ENCODE assay signal across 8 cellular contexts in genomic region chr7:134641981-134642380, GRCh38. TPM values are rescaled to one million over a fixed set of nuclear protein-coding genes. Genes with fewer than 3 reads are reported as not detected.
DNase-seq lines count a peak whose midpoint lies in the region; ATAC-seq, FAIRE-seq and TF ChIP-seq lines count a peak whose summit lies in the region.
"Not testable (repeated sequence)": the region's sequence is repeated elsewhere in the genome, so short reads cannot be mapped to it uniquely, and the experiment has no call there.

No MANE protein-coding gene starts in this region.

- not testable (repeated sequence) for H3K27me3 Mint-ChIP-seq in CD8-positive, alpha-beta T cell (ENCODE audit: low read depth); activated CD4-positive, alpha-beta T cell treated with anti-CD3 and anti-CD28 coated beads for 36 hours; activated CD8-positive, alpha-beta memory T cell treated with anti-CD3 and anti-CD28 coated beads, Interleukin-2, amount 10 ng/mL, durations not matched to agents 7 days and 5 days; activated naive CD4-positive, alpha-beta T cell treated with anti-CD3 and anti-CD28 coated beads, Interleukin-2, amount 10 ng/mL, durations not matched to agents 7 days and 5 days; natural killer cell treated with Interleukin-12 subunit alpha and Interleukin-12 subunit beta and Interleukin-15 and Interleukin-18, amount 100 ng/mL, for 72 hours

- H3K27me3 ChIP-seq in CD8-positive, alpha-beta T cell (ENCODE audit: insufficient read depth, low read length); K562 (ENCODE audit: control insufficient read depth in 2 of 2, insufficient read depth in 2 of 2, low read length in 2 of 2): not testable (repeated sequence)

- H3K4me1 ChIP-seq in CD8-positive, alpha-beta T cell (ENCODE audit: insufficient read depth, low read length) = peaks cover 24% of the 10 kb centered on the region
- peaks cover 0 to 14% of the 10 kb centered on the region in 2 experiments; a peak in 2 of 5 replicates for H3K4me1 ChIP-seq in K562 (replicated peaks in 1 of 2; ENCODE audit: control insufficient read depth in 2 of 2, insufficient read depth in 2 of 2, low read length in 2 of 2)

- not testable (repeated sequence) for H3K4me3 Mint-ChIP-seq in CD8-positive, alpha-beta T cell; activated CD4-positive, alpha-beta T cell treated with anti-CD3 and anti-CD28 coated beads for 36 hours; activated CD8-positive, alpha-beta memory T cell treated with anti-CD3 and anti-CD28 coated beads, Interleukin-2, amount 10 ng/mL, durations not matched to agents 7 days and 5 days; activated naive CD4-positive, alpha-beta T cell treated with anti-CD3 and anti-CD28 coated beads, Interleukin-2, amount 10 ng/mL, durations not matched to agents 7 days and 5 days
- peak overlapping the region; percentile 85 for H3K4me3 Mint-ChIP-seq in natural killer cell treated with Interleukin-12 subunit alpha and Interleukin-12 subunit beta and Interleukin-15 and Interleukin-18, amount 100 ng/mL, for 72 hours

- intact Hi-C loops in CD8-positive, alpha-beta T cell (cut with DNase I, micrococcal nuclease); activated CD4-positive, alpha-beta T cell treated with anti-CD3 and anti-CD28 coated beads for 36 hours (cut with DNase I, micrococcal nuclease): not testable (repeated sequence)
- intact Hi-C loops in K562 (cut with micrococcal nuclease) = loop anchor here (10.0 kb wide), 1 partner anchor 1023 kb away; the partner anchor contains the start of gene STMP1

- H3K9me3 Mint-ChIP-seq in CD8-positive, alpha-beta T cell; activated CD4-positive, alpha-beta T cell treated with anti-CD3 and anti-CD28 coated beads for 36 hours (ENCODE audit: low read depth); activated CD8-positive, alpha-beta memory T cell treated with anti-CD3 and anti-CD28 coated beads, Interleukin-2, amount 10 ng/mL, durations not matched to agents 7 days and 5 days (ENCODE audit: low read depth); activated naive CD4-positive, alpha-beta T cell treated with anti-CD3 and anti-CD28 coated beads, Interleukin-2, amount 10 ng/mL, durations not matched to agents 7 days and 5 days: not testable (repeated sequence)
- H3K9me3 Mint-ChIP-seq in natural killer cell treated with Interleukin-12 subunit alpha and Interleukin-12 subunit beta and Interleukin-15 and Interleukin-18, amount 100 ng/mL, for 72 hours = peaks cover 10% of the 10 kb centered on the region

- H3K27ac ChIP-seq in CD8-positive, alpha-beta T cell (ENCODE audit: low read depth, low read length); K562 (ENCODE audit: extremely low read depth, low read depth, low read length): not testable (repeated sequence)

- peaks cover 12% of the 10 kb centered on the region; the same call in 2 of the 3 replicates for H3K79me2 ChIP-seq in K562 (ENCODE audit: control insufficient read depth, insufficient read depth, low read length)

- not testable (repeated sequence) for H3K4me2 ChIP-seq in K562 (ENCODE audit: insufficient read depth, low read length)

- FAIRE-seq in K562 (lab: Jason Lieb, UNC) = not testable (repeated sequence)

- not testable (repeated sequence) for TF ChIP-seq EP300 in K562 (IDR thresholded peaks at IDR 0.05; ENCODE audit: low read length)

- not testable (repeated sequence) for ATAC-seq in CD8-positive, alpha-beta T cell; activated CD4-positive, alpha-beta T cell treated with anti-CD3 and anti-CD28 coated beads for 36 hours; activated CD8-positive, alpha-beta memory T cell treated with anti-CD3 and anti-CD28 coated beads, Interleukin-2, amount 10 ng/mL, durations not matched to agents 7 days and 5 days; K562; natural killer cell treated with Interleukin-12 subunit alpha and Interleukin-12 subunit beta and Interleukin-15 and Interleukin-18, amount 100 ng/mL, for 72 hours

- not testable (repeated sequence) for H3K4me3 ChIP-seq in CD8-positive, alpha-beta T cell (ENCODE audit: low read depth, low read length); K562

- not testable (repeated sequence) for TF ChIP-seq POLR2A in K562 (conservative IDR thresholded peaks at IDR 0.05); erythroblast (IDR thresholded peaks at IDR 0.05; ENCODE audit: low read length)

- POLR2A ChIA-PET in CD8-positive, alpha-beta T cell (lab: Charles Lee); activated CD4-positive, alpha-beta T cell treated with anti-CD3 and anti-CD28 coated beads for 36 hours (lab: Charles Lee): not testable (repeated sequence)
- POLR2A ChIA-PET in K562 (lab: Yijun Ruan, JAX) = interaction anchor here (0.6 kb wide), 1 partner anchor 257 kb away, joined by 4 read pairs; no protein-coding TSS in a partner anchor

- BruUV-seq in K562 (replicated peaks; lab: Mats Ljungman, UMichigan) = not testable (repeated sequence)

- in situ Hi-C loops in K562 (cut with MboI) = not testable (repeated sequence)

- H3K27ac Mint-ChIP-seq in CD8-positive, alpha-beta T cell = peak overlapping the region; percentile 53
- peak overlapping the region; percentile 42 for H3K27ac Mint-ChIP-seq in activated CD4-positive, alpha-beta T cell treated with anti-CD3 and anti-CD28 coated beads for 36 hours
- peak overlapping the region; percentile 69 for H3K27ac Mint-ChIP-seq in activated CD8-positive, alpha-beta memory T cell treated with anti-CD3 and anti-CD28 coated beads, Interleukin-2, amount 10 ng/mL, durations not matched to agents 7 days and 5 days
- H3K27ac Mint-ChIP-seq in activated naive CD4-positive, alpha-beta T cell treated with anti-CD3 and anti-CD28 coated beads, Interleukin-2, amount 10 ng/mL, durations not matched to agents 7 days and 5 days = peak overlapping the region; percentile 6
- not testable (repeated sequence) for H3K27ac Mint-ChIP-seq in natural killer cell treated with Interleukin-12 subunit alpha and Interleukin-12 subunit beta and Interleukin-15 and Interleukin-18, amount 100 ng/mL, for 72 hours

- TF ChIP-seq RAD21 in K562 (CRISPR knock-in tag; conservative IDR thresholded peaks at IDR 0.05 in 1 of 2, IDR thresholded peaks at IDR 0.05 in 1 of 2) = not testable (repeated sequence)

- not testable (repeated sequence) for H3K9me1 ChIP-seq in K562 (ENCODE audit: control insufficient read depth, insufficient read depth, low read length)

- not testable (repeated sequence) for H3K36me3 ChIP-seq in CD8-positive, alpha-beta T cell (ENCODE audit: insufficient read depth, low read length); K562 (ENCODE audit: control insufficient read depth, insufficient read depth, low read length)

- not testable (repeated sequence) for H2AFZ ChIP-seq in K562 (ENCODE audit: low read depth, low read length)

- DNase-seq in CD8-positive, alpha-beta T cell; activated CD4-positive, alpha-beta T cell treated with anti-CD3 and anti-CD28 coated beads for 36 hours; activated CD8-positive, alpha-beta memory T cell treated with anti-CD3 and anti-CD28 coated beads, Interleukin-2, amount 10 ng/mL, durations not matched to agents 7 days and 5 days; activated naive CD4-positive, alpha-beta T cell treated with anti-CD3 and anti-CD28 coated beads, Interleukin-2, amount 10 ng/mL, durations not matched to agents 7 days and 5 days; K562 (ENCODE audit: extremely low read depth in 1 of 4, low spot score in 3 of 4); natural killer cell treated with Interleukin-12 subunit alpha and Interleukin-12 subunit beta and Interleukin-15 and Interleukin-18, amount 100 ng/mL, for 72 hours (ENCODE audit: low spot score): not testable (repeated sequence)
- DNase-seq in MV-4-11 (lab: John Stamatoyannopoulos, UW) (peak; percentile 1), erythroblast (lab: John Stamatoyannopoulos, UW) (peak; percentile 34 to 40)

- TF ChIP-seq CTCF in CD8-positive, alpha-beta T cell (IDR thresholded peaks at IDR 0.05); K562 (IDR thresholded peaks at IDR 0.05 in 2 of 3, conservative IDR thresholded peaks at IDR 0.05 in 1 of 3; ENCODE audit: insufficient read depth in 2 of 3, low read depth in 1 of 3, low read length in 3 of 3): not testable (repeated sequence)

- not testable (repeated sequence) for H3K9ac ChIP-seq in K562 (ENCODE audit: insufficient read depth in 1 of 2, low read depth in 2 of 2, low read length in 2 of 2)

- peaks cover 25% of the 10 kb centered on the region for H3K4me1 Mint-ChIP-seq in CD8-positive, alpha-beta T cell (ENCODE audit: low read depth)
- peaks cover 47% of the 10 kb centered on the region for H3K4me1 Mint-ChIP-seq in activated CD4-positive, alpha-beta T cell treated with anti-CD3 and anti-CD28 coated beads for 36 hours
- H3K4me1 Mint-ChIP-seq in activated CD8-positive, alpha-beta memory T cell treated with anti-CD3 and anti-CD28 coated beads, Interleukin-2, amount 10 ng/mL, durations not matched to agents 7 days and 5 days = peaks cover 39% of the 10 kb centered on the region
- peaks cover 43% of the 10 kb centered on the region for H3K4me1 Mint-ChIP-seq in activated naive CD4-positive, alpha-beta T cell treated with anti-CD3 and anti-CD28 coated beads, Interleukin-2, amount 10 ng/mL, durations not matched to agents 7 days and 5 days
- peaks cover 41 to 42% of the 10 kb centered on the region in 2 donors for H3K4me1 Mint-ChIP-seq in natural killer cell treated with Interleukin-12 subunit alpha and Interleukin-12 subunit beta and Interleukin-15 and Interleukin-18, amount 100 ng/mL, for 72 hours (ENCODE audit: low read depth in 2 of 2)

- H4K20me1 ChIP-seq in K562 (replicated peaks; ENCODE audit: control insufficient read depth, insufficient read depth, low read length) = not testable (repeated sequence)

- 16% methylated on average over 4 of the region's 4 CpGs for WGBS in K562 (ENCODE audit: insufficient coverage, low coverage, missing lambda C conversion rate)

- H3K9me3 ChIP-seq in CD8-positive, alpha-beta T cell (ENCODE audit: low read length); K562 (replicated peaks; ENCODE audit: control insufficient read depth, insufficient read depth, low read depth, low read length): not testable (repeated sequence)

- H3K36me3 Mint-ChIP-seq in CD8-positive, alpha-beta T cell; activated CD4-positive, alpha-beta T cell treated with anti-CD3 and anti-CD28 coated beads for 36 hours (ENCODE audit: low read depth); activated CD8-positive, alpha-beta memory T cell treated with anti-CD3 and anti-CD28 coated beads, Interleukin-2, amount 10 ng/mL, durations not matched to agents 7 days and 5 days; activated naive CD4-positive, alpha-beta T cell treated with anti-CD3 and anti-CD28 coated beads, Interleukin-2, amount 10 ng/mL, durations not matched to agents 7 days and 5 days; natural killer cell treated with Interleukin-12 subunit alpha and Interleukin-12 subunit beta and Interleukin-15 and Interleukin-18, amount 100 ng/mL, for 72 hours: not testable (repeated sequence)

- CTCF ChIA-PET in CD8-positive, alpha-beta T cell (lab: Charles Lee) = interaction anchor here (0.6 to 8.6 kb wide), 4 partner anchors 7 to 1265 kb away, joined by 3 to 78 read pairs (median 6); no protein-coding TSS in a partner anchor
- CTCF ChIA-PET in activated CD4-positive, alpha-beta T cell treated with anti-CD3 and anti-CD28 coated beads for 36 hours (lab: Charles Lee) = interaction anchor here (0.7 to 1.1 kb wide), 4 partner anchors 9 to 336 kb away, joined by 3 to 6 read pairs (median 4); no protein-coding TSS in a partner anchor
- CTCF ChIA-PET in activated CD8-positive, alpha-beta memory T cell treated with anti-CD3 and anti-CD28 coated beads, Interleukin-2, amount 10 ng/mL, durations not matched to agents 7 days and 5 days (lab: Charles Lee) = interaction anchor here (1.3 kb wide), 1 partner anchor 36 kb away, joined by 3 read pairs; no protein-coding TSS in a partner anchor
- CTCF ChIA-PET in activated naive CD4-positive, alpha-beta T cell treated with anti-CD3 and anti-CD28 coated beads, Interleukin-2, amount 10 ng/mL, durations not matched to agents 7 days and 5 days (lab: Charles Lee) = interaction anchor here (1.5 kb wide), 1 partner anchor 10 kb away, joined by 5 read pairs; no protein-coding TSS in a partner anchor
- CTCF ChIA-PET in K562 (lab: Yijun Ruan, JAX; ENCODE audit: low intra/inter-chr PET ratio) = interaction anchor here (0.7 kb wide), 1 partner anchor 132 kb away, joined by 3 read pairs; no protein-coding TSS in a partner anchor

RNA-seq across cellular contexts. Expression of gene BPGM, which starts 4.7 kb away (rescaled TPM):
- 10 to 100 TPM; 30.3 to 31.4 TPM for total RNA-seq in CD8-positive, alpha-beta T cell
- 10 to 100 TPM; 17.5 to 18.6 TPM for total RNA-seq in activated CD4-positive, alpha-beta T cell treated with anti-CD3 and anti-CD28 coated beads for 36 hours
- 10 to 100 TPM; 18.6 to 19.7 TPM for total RNA-seq in activated CD8-positive, alpha-beta memory T cell treated with anti-CD3 and anti-CD28 coated beads, Interleukin-2, amount 10 ng/mL, durations not matched to agents 7 days and 5 days
- total RNA-seq in K562 (2011; cell fraction: chromatin; rRNA removed; ENCODE audit: low replicate concordance) = 11.3 and 14.7 TPM in 2 replicates
- total RNA-seq in K562 (2011; cell fraction: nucleolus; rRNA removed) = 5.7 and 7.1 TPM in 2 replicates
- total RNA-seq in K562 (2011; cell fraction: nucleoplasm; rRNA removed) = 7.7 and 8.3 TPM in 2 replicates
- total RNA-seq in K562 (2014; rRNA removed) (16.2 and 17.1 TPM in 2 replicates), K562 (2014; rRNA removed; fragmentation: Illumina TruSeq; extraction: Trizol) (21.2 and 22.3 TPM in 2 replicates), K562 (2015; rRNA removed; fragmentation: Illumina TruSeq; extraction: Trizol) (16.3 and 17.7 TPM in 2 replicates), K562 (2021) (14.1 and 15.7 TPM in 2 replicates)
- polyA plus RNA-seq in K562 (2011; rRNA removed) (18.0 and 24.1 TPM in 2 replicates), K562 (2014; fragmentation: Illumina TruSeq; extraction: Trizol) (23.3 and 25.3 TPM in 2 replicates), K562 (2014; fragmentation: Nextera tagmentation; extraction: Ambion mirVana) (10 to 100 TPM; 33.0 to 46.1 TPM), K562 (2014; rRNA removed) (17.0 and 20.3 TPM in 2 replicates)
- 6.4 and 13.1 TPM in 2 replicates for polyA plus RNA-seq in K562 (2011; cell fraction: cytosol; rRNA removed)
- 3.6 and 6.0 TPM in 2 replicates for polyA plus RNA-seq in K562 (2011; cell fraction: nucleus; rRNA removed)
- 12.3 and 13.9 TPM in 2 replicates for polyA plus RNA-seq in K562 (2012)
- polyA minus RNA-seq in K562 (2011; rRNA and poly(A)+ RNA removed) = 18.3 and 19.4 TPM in 2 replicates
- polyA minus RNA-seq in K562 (2011; cell fraction: cytosol; rRNA and poly(A)+ RNA removed) = 3.6 and 6.2 TPM in 2 replicates
- polyA minus RNA-seq in K562 (2011; cell fraction: nucleus; rRNA and poly(A)+ RNA removed) = 4.3 and 6.8 TPM in 2 replicates
- 10 to 100 TPM; 30.2 to 68.1 TPM for total RNA-seq in natural killer cell treated with Interleukin-12 subunit alpha and Interleukin-12 subunit beta and Interleukin-15 and Interleukin-18, amount 100 ng/mL, for 72 hours
